Comparison of ENCODE assay signal across 15 cellular contexts in the genomic region with DNA sequence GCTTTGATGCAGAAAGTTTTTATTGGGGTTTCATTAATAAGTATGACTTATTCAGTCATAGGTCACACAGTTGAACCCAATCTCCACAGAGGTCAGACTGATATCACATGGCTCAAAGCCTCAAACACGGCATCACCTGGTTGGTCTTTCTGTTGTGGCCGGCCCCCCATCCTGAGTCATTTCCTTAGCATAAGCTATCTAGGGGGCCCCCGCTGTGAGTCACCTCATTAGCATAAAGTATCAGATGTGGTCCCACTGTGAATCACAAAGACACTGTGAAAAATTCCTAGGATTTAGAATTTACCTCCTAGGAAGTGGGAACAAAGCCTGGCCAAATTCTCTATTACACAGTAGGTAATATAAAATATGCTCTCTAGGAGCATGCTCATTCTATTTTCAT.
DNase-seq lines count a peak whose midpoint lies in the region; ATAC-seq, FAIRE-seq and TF ChIP-seq lines count a peak whose summit lies in the region.
"Had no signal": no experiment of that assay in that cellular context is flagged by ENCODE, and none has a peak within 500 bp of the region (broad histone marks: within the 10 kb centered on the region; RNA-seq: fewer than 3 reads in every experiment).

No MANE protein-coding gene starts in this region.

- BruUV-seq in K562 (replicated peaks; lab: Mats Ljungman, UMichigan) = no TSS peak

- H2AK5ac ChIP-seq in mesendoderm (ENCODE audit: low read length) = no peak overlapping the region

- no peak for TF ChIP-seq EP300 in K562 (IDR thresholded peaks at IDR 0.05; ENCODE audit: low read length)

- CTCF ChIA-PET in K562 (lab: Yijun Ruan, JAX; ENCODE audit: low intra/inter-chr PET ratio) = no interaction called here

- intact Hi-C loops in K562 (cut with micrococcal nuclease) = no loop called here

- FAIRE-seq in H54 (lab: Jason Lieb, UNC) = peak; percentile 93
- FAIRE-seq in K562 (lab: Jason Lieb, UNC) = no peak
- FAIRE-seq: small intestine had no signal

- H3K4me3 ChIP-seq in K562 = no peak overlapping the region
- H3K4me3 ChIP-seq in mesendoderm (ENCODE audit: low read length) = no peak overlapping the region
- no peak overlapping the region for H3K4me3 ChIP-seq in GM23248
- H3K4me3 ChIP-seq: body of pancreas, suprapubic skin had no signal

- peak overlapping the region; percentile 98 for H4K8ac ChIP-seq in mesendoderm (ENCODE audit: low read depth, low read length)

- H3K27ac ChIP-seq in K562 (ENCODE audit: extremely low read depth, low read depth, low read length) (no peak overlapping the region), mesendoderm (ENCODE audit: low read depth, low read length) (peak overlapping the region; percentile 92), GM23248 (no peak overlapping the region)
- H3K27ac ChIP-seq: body of pancreas, suprapubic skin had no signal

- H3K9me3 ChIP-seq in K562 (replicated peaks; ENCODE audit: control insufficient read depth, insufficient read depth, low read depth, low read length) = no peaks in the 10 kb centered on the region
- H3K9me3 ChIP-seq in GM23248 (ENCODE audit: low read depth) = no peaks in the 10 kb centered on the region
- H3K9me3 ChIP-seq: body of pancreas, suprapubic skin had no signal

- no peak for TF ChIP-seq CTCF in K562 (IDR thresholded peaks at IDR 0.05 in 2 of 3, conservative IDR thresholded peaks at IDR 0.05 in 1 of 3; ENCODE audit: insufficient read depth in 2 of 3, low read depth in 1 of 3, low read length in 3 of 3)

- DNase-seq in H54 (ENCODE audit: insufficient read length, low spot score) = peak; percentile 23
- DNase-seq in M059J (ENCODE audit: low read depth) = peak; percentile 97
- DNase-seq in K562 (ENCODE audit: extremely low read depth in 1 of 4, low spot score in 3 of 4) = no peak
- peak; percentile 98 for DNase-seq in mesendoderm
- DNase-seq in activated CD8-positive, alpha-beta memory T cell treated with anti-CD3 and anti-CD28 coated beads, Interleukin-2, amount 50 U/mL, for 48 hours = no peak
- DNase-seq in GM23248 = no peak
- DNase-seq: body of pancreas; C1 segment of cervical spinal cord; effector memory CD8-positive, alpha-beta T cell; KG1; NCI-H2029 treated with DMSO at 0.1 percent for 48 hours; small intestine had no signal

- no peak for TF ChIP-seq POLR2A in H54 (IDR thresholded peaks at IDR 0.05; ENCODE audit: low read depth, low read length)
- TF ChIP-seq POLR2A in K562 (conservative IDR thresholded peaks at IDR 0.05) = no peak

- no peak overlapping the region for H3K23ac ChIP-seq in mesendoderm (ENCODE audit: low read length)

- H2AFZ ChIP-seq in K562 (ENCODE audit: low read depth, low read length) (no peak overlapping the region), GM23248 (no peak overlapping the region)

- H3K27me3 ChIP-seq in K562 (ENCODE audit: control insufficient read depth in 2 of 2, insufficient read depth in 2 of 2, low read length in 2 of 2) (no peaks in the 10 kb centered on the region), mesendoderm (ENCODE audit: insufficient read depth, low read length, poor library complexity) (no peaks in the 10 kb centered on the region), GM23248 (replicated peaks; ENCODE audit: insufficient read depth) (no peaks in the 10 kb centered on the region)
- H3K27me3 ChIP-seq: body of pancreas, suprapubic skin had no signal

- H3K79me1 ChIP-seq in mesendoderm (ENCODE audit: low read length) = no peaks in the 10 kb centered on the region

- H3F3A ChIP-seq in GM23248 (ENCODE audit: insufficient read depth) = no peaks in the 10 kb centered on the region

- H3K9me2 ChIP-seq in GM23248 (ENCODE audit: insufficient read depth) = no peaks in the 10 kb centered on the region

- peak overlapping the region; percentile 100 for H2BK120ac ChIP-seq in mesendoderm (ENCODE audit: low read depth, low read length)

- ATAC-seq in K562 (no peak), GM21515 (IDR thresholded peaks at IDR 0.05; ENCODE audit: unreplicated experiment) (no peak), HG02759 (IDR thresholded peaks at IDR 0.05; ENCODE audit: unreplicated experiment) (no peak)
- ATAC-seq: body of pancreas; effector memory CD8-positive, alpha-beta T cell had no signal

- H2BK5ac ChIP-seq in mesendoderm (ENCODE audit: low read length) = peak overlapping the region; percentile 99

- H4K20me1 ChIP-seq in K562 (replicated peaks; ENCODE audit: control insufficient read depth, insufficient read depth, low read length) = no peaks in the 10 kb centered on the region
- no peaks in the 10 kb centered on the region for H4K20me1 ChIP-seq in GM23248 (ENCODE audit: insufficient read depth)

- H3K36me3 ChIP-seq in K562 (ENCODE audit: control insufficient read depth, insufficient read depth, low read length) (no peaks in the 10 kb centered on the region), mesendoderm (ENCODE audit: control insufficient read depth, insufficient read depth, low read length) (no peaks in the 10 kb centered on the region), GM23248 (ENCODE audit: low read depth) (no peaks in the 10 kb centered on the region)
- H3K36me3 ChIP-seq: suprapubic skin had no signal

- peak overlapping the region; percentile 85 for H4K5ac ChIP-seq in mesendoderm (ENCODE audit: low read length)

- in situ Hi-C loops in K562 (cut with MboI) (no loop called here), GM23248 (cut with MboI) (no loop called here)

- H2BK15ac ChIP-seq in mesendoderm (replicated peaks; ENCODE audit: low read depth) = no peak overlapping the region

- no peak overlapping the region for H3K9ac ChIP-seq in K562 (ENCODE audit: insufficient read depth in 1 of 2, low read depth in 2 of 2, low read length in 2 of 2)
- no peak overlapping the region for H3K9ac ChIP-seq in mesendoderm (ENCODE audit: low read length)
- H3K9ac ChIP-seq in GM23248 = no peak overlapping the region

- H3K9me1 ChIP-seq in K562 (ENCODE audit: control insufficient read depth, insufficient read depth, low read length) = no peaks in the 10 kb centered on the region

- H3K4me1 ChIP-seq in K562 (replicated peaks in 1 of 2; ENCODE audit: control insufficient read depth in 2 of 2, insufficient read depth in 2 of 2, low read length in 2 of 2) = no peaks in the 10 kb centered on the region
- peaks cover 3% of the 10 kb centered on the region for H3K4me1 ChIP-seq in mesendoderm (ENCODE audit: control insufficient read depth, low read depth, low read length)
- H3K4me1 ChIP-seq in GM23248 (ENCODE audit: insufficient read depth) = no peaks in the 10 kb centered on the region
- H3K4me1 ChIP-seq: body of pancreas, suprapubic skin had no signal

- 0% methylated on average over 2 of the region's 3 CpGs for WGBS in K562 (ENCODE audit: insufficient coverage, low coverage, missing lambda C conversion rate)
- WGBS in mesendoderm (ENCODE audit: extremely low coverage, insufficient coverage, low lambda C conversion rate) = no CpG with 5 or more reads among the region's 3 CpGs
- WGBS in GM23248 (ENCODE audit: low coverage in 1 of 2, low lambda C conversion rate in 2 of 2, missing lambda C conversion rate in 2 of 2), 2 experiments = 32 to 40% methylated on average over 3 of the region's 3 CpGs

- no peak for TF ChIP-seq RAD21 in K562 (CRISPR knock-in tag; conservative IDR thresholded peaks at IDR 0.05 in 1 of 2, IDR thresholded peaks at IDR 0.05 in 1 of 2)

- peak overlapping the region; percentile 100 for H3K18ac ChIP-seq in mesendoderm (ENCODE audit: low read length)

- peak overlapping the region; percentile 99 for H3K4ac ChIP-seq in mesendoderm (ENCODE audit: low read depth, low read length)

- H3K56ac ChIP-seq in mesendoderm (ENCODE audit: low read length) = peak overlapping the region; percentile 77

- no peaks in the 10 kb centered on the region for H3K79me2 ChIP-seq in K562 (ENCODE audit: control insufficient read depth, insufficient read depth, low read length)
- no peaks in the 10 kb centered on the region for H3K79me2 ChIP-seq in mesendoderm (ENCODE audit: control insufficient read depth, insufficient read depth, low read length)
- H3K79me2 ChIP-seq in GM23248 (ENCODE audit: insufficient read depth) = no peaks in the 10 kb centered on the region

- POLR2A ChIA-PET in K562 (lab: Yijun Ruan, JAX) = no interaction called here

- H3K4me2 ChIP-seq in K562 (ENCODE audit: insufficient read depth, low read length) (no peak overlapping the region), mesendoderm (ENCODE audit: low read length) (no peak overlapping the region), GM23248 (ENCODE audit: unreplicated experiment) (no peak overlapping the region)

TF ChIP-seq in K562, 482 proteins besides CTCF, POLR2A, EP300 and RAD21:
- TF ChIP-seq ZNF311 (CRISPR knock-in tag; IDR thresholded peaks at IDR 0.05) (no peak), FOSL1 (tag; conservative IDR thresholded peaks at IDR 0.05) (peak; percentile 63)
TF ChIP-seq in K562: peak in this region for 1.

Comparison
In these comparisons a context has a peak if more than half of its experiments do, and no peak if none do; other contexts are left out.
1. DNase-seq: peak in H54 (single experiment), M059J (single experiment) and mesendoderm (single experiment); none in K562 (0 of 4), activated CD8-positive, alpha-beta memory T cell treated with anti-CD3 and anti-CD28 coated beads, Interleukin-2, amount 50 U/mL, for 48 hours (single experiment) and GM23248 (single experiment).